27 cellular contexts compared by ENCODE assay signal in genomic region chr1:102863704-102864103, GRCh38.
"Had no signal": no experiment of that assay in that cellular context is flagged by ENCODE, and none has a peak within 500 bp of the region (broad histone marks: within the 10 kb centered on the region; RNA-seq: fewer than 3 reads in every experiment).

No MANE protein-coding gene starts in this region.

- H3K27me3 ChIP-seq: neutrophil, ovary, right lobe of liver, sigmoid colon, stomach, thyroid gland, tibial nerve, upper lobe of left lung, vagina had no signal

- H3K27me3 Mint-ChIP-seq: progenitor cell of endocrine pancreas; stimulated activated naive B cell treated with anti-CD40 and anti-IgM and Interleukin-4, amounts not matched to agents 10 μg/mL and 1 μg/mL and 100 μg/mL, for 72 hours; stimulated activated naive CD8-positive, alpha-beta T cell treated with anti-CD3 and anti-CD28 coated beads, Interleukin-15, Interleukin-2, amounts not matched to agents 100 ng/mL and 50 ng/mL, for 24 hours had no signal

- H3K79me2 ChIP-seq: parathyroid adenoma had no signal

- H3K9me3 ChIP-seq: neutrophil, ovary, psoas muscle, right lobe of liver, thoracic aorta, thyroid gland, upper lobe of left lung, vagina had no signal

- H3K27ac Mint-ChIP-seq: natural killer cell; nephron; progenitor cell of endocrine pancreas; stimulated activated effector memory CD8-positive, alpha-beta T cell treated with anti-CD3 and anti-CD28 coated beads, Interleukin-12 subunit alpha, Interleukin-12 subunit beta, amount 100 ng/mL, for 72 hours; stimulated activated naive B cell treated with anti-CD40 and anti-IgM and Interleukin-4, amounts not matched to agents 10 μg/mL and 1 μg/mL and 100 μg/mL, for 72 hours; stimulated activated naive CD8-positive, alpha-beta T cell treated with anti-CD3 and anti-CD28 coated beads, Interleukin-15, Interleukin-2, amounts not matched to agents 100 ng/mL and 50 ng/mL, for 24 hours had no signal

- ATAC-seq: natural killer cell; psoas muscle; right cardiac atrium; right lobe of liver; stimulated activated effector memory CD8-positive, alpha-beta T cell treated with anti-CD3 and anti-CD28 coated beads, Interleukin-12 subunit alpha, Interleukin-12 subunit beta, amount 100 ng/mL, for 72 hours; stimulated activated naive B cell treated with anti-CD40 and anti-IgM and Interleukin-4, amounts not matched to agents 10 μg/mL and 1 μg/mL and 100 μg/mL, for 72 hours had no signal

- H3K27ac ChIP-seq: neutrophil, ovary, parathyroid adenoma, psoas muscle, right lobe of liver, sigmoid colon, stomach, thoracic aorta, thyroid gland, tibial nerve, upper lobe of left lung, vagina had no signal

- DNase-seq: natural killer cell; nucleus accumbens; ovary; psoas muscle; right cardiac atrium; right lobe of liver; sigmoid colon; small intestine; stimulated activated CD4-positive, alpha-beta T cell treated with anti-CD3 and anti-CD28 coated beads, Interleukin-15, amount 100 ng/mL, for 24 hours; stimulated activated CD4-positive, alpha-beta T cell treated with anti-CD3 and anti-CD28 coated beads, Interleukin-2, amount 100 ng/mL, for 24 hours; stimulated activated CD4-positive, alpha-beta T cell treated with anti-CD3 and anti-CD28 coated beads, Interleukin-2, amount 100 ng/mL, for 48 hours; stimulated activated CD4-positive, alpha-beta T cell treated with anti-CD3 and anti-CD28 coated beads, Interleukin-4, amount 100 ng/mL, for 24 hours; stimulated activated naive B cell treated with anti-CD40 and anti-IgM and Interleukin-4, amounts not matched to agents 10 μg/mL and 1 μg/mL and 100 μg/mL, for 72 hours; stimulated activated naive CD4-positive, alpha-beta T cell treated with Interleukin-2 at 50 U/mL for 16 hours; stomach; thyroid gland; trophoblast cell; upper lobe of left lung had no signal

- H2AFZ ChIP-seq: parathyroid adenoma had no signal

- H3K4me3 Mint-ChIP-seq: natural killer cell; nephron; stimulated activated effector memory CD8-positive, alpha-beta T cell treated with anti-CD3 and anti-CD28 coated beads, Interleukin-12 subunit alpha, Interleukin-12 subunit beta, amount 100 ng/mL, for 72 hours; stimulated activated naive B cell treated with anti-CD40 and anti-IgM and Interleukin-4, amounts not matched to agents 10 μg/mL and 1 μg/mL and 100 μg/mL, for 72 hours; stimulated activated naive CD8-positive, alpha-beta T cell treated with anti-CD3 and anti-CD28 coated beads, Interleukin-15, Interleukin-2, amounts not matched to agents 100 ng/mL and 50 ng/mL, for 24 hours had no signal

- H3K4me1 Mint-ChIP-seq: natural killer cell; nephron; stimulated activated effector memory CD8-positive, alpha-beta T cell treated with anti-CD3 and anti-CD28 coated beads, Interleukin-12 subunit alpha, Interleukin-12 subunit beta, amount 100 ng/mL, for 72 hours; stimulated activated naive B cell treated with anti-CD40 and anti-IgM and Interleukin-4, amounts not matched to agents 10 μg/mL and 1 μg/mL and 100 μg/mL, for 72 hours had no signal

- H3K4me1 ChIP-seq: parathyroid adenoma, psoas muscle, right lobe of liver, sigmoid colon, stomach, thyroid gland, tibial nerve, upper lobe of left lung, vagina had no signal

- H3K36me3 Mint-ChIP-seq: stimulated activated effector memory CD8-positive, alpha-beta T cell treated with anti-CD3 and anti-CD28 coated beads, Interleukin-12 subunit alpha, Interleukin-12 subunit beta, amount 100 ng/mL, for 72 hours; stimulated activated naive B cell treated with anti-CD40 and anti-IgM and Interleukin-4, amounts not matched to agents 10 μg/mL and 1 μg/mL and 100 μg/mL, for 72 hours had no signal

- H3K4me3 ChIP-seq: ovary, psoas muscle, right lobe of liver, sigmoid colon, stomach, thoracic aorta, thyroid gland, tibial nerve, upper lobe of left lung, vagina had no signal

- H3K9ac ChIP-seq: parathyroid adenoma had no signal

- H3K36me3 ChIP-seq: neutrophil, ovary, right lobe of liver, sigmoid colon, stomach, thoracic aorta, thyroid gland, tibial nerve, upper lobe of left lung, vagina had no signal
